Comparison of ENCODE assay signal across 23 cellular contexts in the genomic region with DNA sequence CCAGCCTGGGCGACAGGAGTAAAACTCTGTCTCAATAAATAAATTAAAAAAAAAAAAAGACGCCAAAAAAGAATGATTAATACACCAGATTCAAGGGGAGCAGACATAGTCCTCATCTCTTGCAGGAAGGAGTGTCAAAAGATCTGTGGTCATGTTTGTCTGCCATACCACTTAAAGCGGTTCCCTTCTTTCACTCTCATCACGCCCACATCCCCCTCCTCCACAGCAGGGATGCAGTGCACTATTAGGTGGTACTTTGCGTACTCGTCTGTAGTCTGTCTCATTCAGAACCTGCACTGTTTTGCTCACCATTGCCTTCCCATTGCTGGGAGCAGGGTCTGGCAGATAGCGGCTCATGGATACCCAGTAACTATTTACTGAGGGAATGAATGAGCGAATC. TPM values are rescaled to one million over a fixed set of nuclear protein-coding genes. Genes with fewer than 3 reads are reported as not detected.
DNase-seq lines count a peak whose midpoint lies in the region; ATAC-seq and TF ChIP-seq lines count a peak whose summit lies in the region.
"Had no signal": no experiment of that assay in that cellular context is flagged by ENCODE, and none has a peak within 500 bp of the region (broad histone marks: within the 10 kb centered on the region; RNA-seq: fewer than 3 reads in every experiment).

No MANE protein-coding gene starts in this region.

- H3K4me3 Mint-ChIP-seq in activated CD4-positive, alpha-beta T cell treated with anti-CD3 and anti-CD28 coated beads for 36 hours = no peak overlapping the region
- H3K4me3 Mint-ChIP-seq in activated CD4-positive, alpha-beta T cell treated with anti-CD3 and anti-CD28 coated beads, Interleukin-2, amount 10 ng/mL, durations not matched to agents 24 days and 14 days = no peak overlapping the region
- H3K4me3 Mint-ChIP-seq in activated T-helper 17 cell treated with anti-CD3 and anti-CD28 coated beads, Interleukin-2, amount 50 U/mL, for 72 hours = no peak overlapping the region
- H3K4me3 Mint-ChIP-seq: B cell, neural crest cell had no signal

- peaks cover 34% of the 10 kb centered on the region for H3K4me1 Mint-ChIP-seq in activated CD4-positive, alpha-beta T cell treated with anti-CD3 and anti-CD28 coated beads for 36 hours
- H3K4me1 Mint-ChIP-seq in activated CD4-positive, alpha-beta T cell treated with anti-CD3 and anti-CD28 coated beads, Interleukin-2, amount 10 ng/mL, durations not matched to agents 24 days and 14 days = peaks cover 26% of the 10 kb centered on the region
- H3K4me1 Mint-ChIP-seq in activated T-helper 17 cell treated with anti-CD3 and anti-CD28 coated beads, Interleukin-2, amount 50 U/mL, for 72 hours = peaks cover 23% of the 10 kb centered on the region
- H3K4me1 Mint-ChIP-seq: neural crest cell had no signal

- no peak overlapping the region for H4K5ac ChIP-seq in IMR-90 (ENCODE audit: low read depth, low read length)

- H2BK5ac ChIP-seq in IMR-90 (ENCODE audit: low read depth, low read length, poor library complexity, severe bottlenecking) = no peak overlapping the region

- no peak for TF ChIP-seq POLR2A in IMR-90 (IDR thresholded peaks at IDR 0.05; ENCODE audit: low read depth, low read length)

- H3K14ac ChIP-seq in IMR-90 (replicated peaks; ENCODE audit: low read depth, low read length) = no peak overlapping the region

- H2BK20ac ChIP-seq in IMR-90 (ENCODE audit: low read depth, low read length) = no peak overlapping the region

- H3K27me3 ChIP-seq in IMR-90 (ENCODE audit: control insufficient read depth, insufficient read depth, low read length) = peaks cover 21% of the 10 kb centered on the region
- H3K27me3 ChIP-seq: ascending aorta, foreskin keratinocyte, hepatocyte had no signal

- H3K9me3 Mint-ChIP-seq in activated CD4-positive, alpha-beta T cell treated with anti-CD3 and anti-CD28 coated beads for 36 hours (ENCODE audit: low read depth) = no peaks in the 10 kb centered on the region
- H3K9me3 Mint-ChIP-seq in activated CD4-positive, alpha-beta T cell treated with anti-CD3 and anti-CD28 coated beads, Interleukin-2, amount 10 ng/mL, durations not matched to agents 24 days and 14 days = no peaks in the 10 kb centered on the region
- no peaks in the 10 kb centered on the region for H3K9me3 Mint-ChIP-seq in activated T-helper 17 cell treated with anti-CD3 and anti-CD28 coated beads, Interleukin-2, amount 50 U/mL, for 72 hours
- H3K9me3 Mint-ChIP-seq: neural crest cell had no signal

- no peak overlapping the region for H3K27ac ChIP-seq in IMR-90 (ENCODE audit: insufficient read depth, low read length)
- H3K27ac ChIP-seq: ascending aorta, foreskin keratinocyte, hepatocyte, left ventricle myocardium inferior, sigmoid colon, upper lobe of right lung, VCaP had no signal

- no peak overlapping the region for H3K56ac ChIP-seq in IMR-90 (ENCODE audit: extremely low read depth, insufficient read depth, low read length)

- H3K9me1 ChIP-seq in IMR-90 (ENCODE audit: insufficient read depth, low read length) = no peaks in the 10 kb centered on the region

- H3K36me3 Mint-ChIP-seq in activated CD4-positive, alpha-beta T cell treated with anti-CD3 and anti-CD28 coated beads for 36 hours (ENCODE audit: low read depth) = no peaks in the 10 kb centered on the region
- peaks cover 1% of the 10 kb centered on the region for H3K36me3 Mint-ChIP-seq in activated CD4-positive, alpha-beta T cell treated with anti-CD3 and anti-CD28 coated beads, Interleukin-2, amount 10 ng/mL, durations not matched to agents 24 days and 14 days (ENCODE audit: low read depth)
- H3K36me3 Mint-ChIP-seq in activated T-helper 17 cell treated with anti-CD3 and anti-CD28 coated beads, Interleukin-2, amount 50 U/mL, for 72 hours (ENCODE audit: low read depth) = no peaks in the 10 kb centered on the region

- H3K27me3 Mint-ChIP-seq in activated CD4-positive, alpha-beta T cell treated with anti-CD3 and anti-CD28 coated beads for 36 hours = peaks cover 3% of the 10 kb centered on the region
- H3K27me3 Mint-ChIP-seq in activated CD4-positive, alpha-beta T cell treated with anti-CD3 and anti-CD28 coated beads, Interleukin-2, amount 10 ng/mL, durations not matched to agents 24 days and 14 days = peaks cover 3% of the 10 kb centered on the region
- peaks cover 3% of the 10 kb centered on the region for H3K27me3 Mint-ChIP-seq in activated T-helper 17 cell treated with anti-CD3 and anti-CD28 coated beads, Interleukin-2, amount 50 U/mL, for 72 hours

- H2BK15ac ChIP-seq in IMR-90 (ENCODE audit: low read depth, low read length) = no peak overlapping the region

- no peaks in the 10 kb centered on the region for H3K36me3 ChIP-seq in IMR-90 (ENCODE audit: control insufficient read depth, insufficient read depth, low read length)
- H3K36me3 ChIP-seq: ascending aorta, left ventricle myocardium inferior, sigmoid colon, upper lobe of right lung had no signal

- H2AFZ ChIP-seq in IMR-90 (replicated peaks; ENCODE audit: low read length, poor library complexity) = no peak overlapping the region
- H2AFZ ChIP-seq: hepatocyte had no signal

- H2BK120ac ChIP-seq in IMR-90 (ENCODE audit: low read depth, low read length) = no peak overlapping the region

- H3K27ac Mint-ChIP-seq in activated CD4-positive, alpha-beta T cell treated with anti-CD3 and anti-CD28 coated beads for 36 hours = no peak overlapping the region
- H3K27ac Mint-ChIP-seq in activated CD4-positive, alpha-beta T cell treated with anti-CD3 and anti-CD28 coated beads, Interleukin-2, amount 10 ng/mL, durations not matched to agents 24 days and 14 days = no peak overlapping the region
- H3K27ac Mint-ChIP-seq in activated T-helper 17 cell treated with anti-CD3 and anti-CD28 coated beads, Interleukin-2, amount 50 U/mL, for 72 hours = no peak overlapping the region
- H3K27ac Mint-ChIP-seq: B cell had no signal

- no peaks in the 10 kb centered on the region for H3K4me1 ChIP-seq in IMR-90 (ENCODE audit: control insufficient read depth, insufficient read depth, low read length)
- H3K4me1 ChIP-seq: ascending aorta, left ventricle myocardium inferior, sigmoid colon, upper lobe of right lung had no signal

- no peak overlapping the region for H3K4me2 ChIP-seq in IMR-90 (ENCODE audit: low read depth, low read length)
- H3K4me2 ChIP-seq: hepatocyte had no signal

- peak overlapping the region; percentile 70 for H2AK9ac ChIP-seq in IMR-90 (replicated peaks; ENCODE audit: low read depth, low read length, poor library complexity)

- BruUV-seq in IMR-90 (replicated peaks; lab: Mats Ljungman, UMichigan) = no TSS peak

- peak; percentile 64 for DNase-seq in activated CD4-positive, alpha-beta T cell treated with anti-CD3 and anti-CD28 coated beads for 36 hours
- no peak for DNase-seq in activated CD4-positive, alpha-beta T cell treated with anti-CD3 and anti-CD28 coated beads, Interleukin-2, amount 10 ng/mL, durations not matched to agents 24 days and 14 days
- DNase-seq in IMR-90 = no peak
- DNase-seq in stimulated activated CD4-positive, alpha-beta T cell treated with anti-CD3 and anti-CD28 coated beads, Interleukin-4, amount 100 ng/mL, for 1 hour = peak; percentile 35
- DNase-seq in central memory CD4-positive, alpha-beta T cell = no peak
- DNase-seq: activated gamma-delta T cell, Calu3, left ventricle myocardium inferior, NCI-H1694, posterior cingulate gyrus, Right ventricle myocardium superior, sigmoid colon, upper lobe of right lung had no signal

- no peak overlapping the region for H3K4me3 ChIP-seq in IMR-90 (ENCODE audit: insufficient read depth, low read depth, low read length)
- H3K4me3 ChIP-seq: ascending aorta, hepatocyte, left ventricle myocardium inferior, sigmoid colon, upper lobe of right lung had no signal

- no peaks in the 10 kb centered on the region for H4K20me1 ChIP-seq in IMR-90 (ENCODE audit: insufficient read depth, low read length)

- CTCF ChIA-PET in activated CD4-positive, alpha-beta T cell treated with anti-CD3 and anti-CD28 coated beads for 36 hours (lab: Charles Lee) = interaction anchor here (0.7 kb wide), 1 partner anchor 85 kb away, joined by 3 read pairs; no protein-coding TSS in a partner anchor
- CTCF ChIA-PET in IMR-90 (lab: Yijun Ruan, JAX) = interaction anchor here (0.5 kb wide), 1 partner anchor 146 kb away, joined by 4 read pairs; no protein-coding TSS in a partner anchor

- H3K23ac ChIP-seq in IMR-90 (ENCODE audit: low read depth, low read length) = no peak overlapping the region

- H3K9me3 ChIP-seq in IMR-90 (ENCODE audit: control insufficient read depth, insufficient read depth, low read length) = peaks cover 3% of the 10 kb centered on the region
- H3K9me3 ChIP-seq: ascending aorta, left ventricle myocardium inferior, sigmoid colon, upper lobe of right lung had no signal

- H4K8ac ChIP-seq in IMR-90 (ENCODE audit: low read depth in 2 of 2, low read length in 2 of 2) = no peak overlapping the region

- in situ Hi-C loops in IMR-90 (cut with MboI; ENCODE audit: low sequenced_read_pairs) = loop anchor here (25.0 kb wide), 1 partner anchor 823 kb away; no protein-coding TSS in a partner anchor

- intact Hi-C loops in activated CD4-positive, alpha-beta T cell treated with anti-CD3 and anti-CD28 coated beads for 36 hours (cut with DNase I, micrococcal nuclease) = no loop called here
- intact Hi-C loops in activated CD4-positive, alpha-beta T cell treated with anti-CD3 and anti-CD28 coated beads, Interleukin-2, amount 10 ng/mL, durations not matched to agents 24 days and 14 days (cut with micrococcal nuclease) = no loop called here
- intact Hi-C loops in IMR-90 (cut with micrococcal nuclease) = no loop called here

- no peaks in the 10 kb centered on the region for H3K79me1 ChIP-seq in IMR-90 (ENCODE audit: low read depth in 1 of 2, low read length in 2 of 2)

- no peak overlapping the region for H2AK5ac ChIP-seq in IMR-90 (ENCODE audit: low read depth, low read length)

- H4K91ac ChIP-seq in IMR-90 (ENCODE audit: insufficient read depth, low read depth, low read length) = no peak overlapping the region

- ATAC-seq in activated CD4-positive, alpha-beta T cell treated with anti-CD3 and anti-CD28 coated beads for 36 hours = peak; percentile 69
- ATAC-seq in IMR-90 (ENCODE audit: low read depth) = no peak
- peak; percentile 57 for ATAC-seq in activated T-helper 17 cell treated with anti-CD3 and anti-CD28 coated beads, Interleukin-2, amount 50 U/mL, for 72 hours (replicated peaks)
- ATAC-seq in HG03565 (IDR thresholded peaks at IDR 0.05; ENCODE audit: unreplicated experiment) = no peak
- no peak for ATAC-seq in HG03442 (IDR thresholded peaks at IDR 0.05; ENCODE audit: unreplicated experiment)
- ATAC-seq: upper lobe of right lung had no signal

- H3K18ac ChIP-seq in IMR-90 (ENCODE audit: low read depth, low read length) = no peak overlapping the region

- no peak for TF ChIP-seq CTCF in IMR-90 (conservative IDR thresholded peaks at IDR 0.05; ENCODE audit: low read depth, low read length)

- no peak overlapping the region for H3K9ac ChIP-seq in IMR-90 (ENCODE audit: low read depth, low read length)

- H3K4ac ChIP-seq in IMR-90 (ENCODE audit: low read depth, low read length) = no peak overlapping the region

- TF ChIP-seq RAD21 in IMR-90 (IDR thresholded peaks at IDR 0.05; ENCODE audit: low read length) = no peak

- dilution Hi-C loops in IMR-90 (cut with HindIII; ENCODE audit: low sequenced_read_pairs, unreplicated experiment) = no loop called here

- 86% methylated on average over 4 of the region's 8 CpGs; no CpG with 5 or more reads in 1 of the 2 experiments for WGBS in IMR-90 (ENCODE audit: extremely low coverage in 2 of 2, insufficient read length in 1 of 2), 2 experiments

- POLR2A ChIA-PET in activated CD4-positive, alpha-beta T cell treated with anti-CD3 and anti-CD28 coated beads for 36 hours (lab: Charles Lee) = no interaction called here
- POLR2A ChIA-PET in IMR-90 (lab: Charles Lee; ENCODE audit: unreplicated experiment) = no interaction called here

RNA-seq across cellular contexts. Expression of gene CDHR2, which starts 11.2 kb away (rescaled TPM):
- total RNA-seq in activated CD4-positive, alpha-beta T cell treated with anti-CD3 and anti-CD28 coated beads for 36 hours = under 1 TPM; 0.37 to 0.61 TPM
- total RNA-seq in activated CD4-positive, alpha-beta T cell treated with anti-CD3 and anti-CD28 coated beads, Interleukin-2, amount 10 ng/mL, durations not matched to agents 24 days and 14 days = 0.35 and 0.45 TPM in 2 replicates
- not detected in 2 replicates for total RNA-seq in IMR-90 (2012; rRNA removed)
- not detected in 2 replicates for polyA plus RNA-seq in IMR-90 (2012; rRNA removed)
- polyA plus RNA-seq in IMR-90 (2012; cell fraction: cytosol; rRNA removed) = not detected in 2 replicates
- polyA plus RNA-seq in IMR-90 (2012; cell fraction: nucleus; rRNA removed; ENCODE audit: low replicate concordance) = 0.07 TPM in 2 replicates
- total RNA-seq in activated T-helper 17 cell treated with anti-CD3 and anti-CD28 coated beads, Interleukin-2, amount 50 U/mL, for 72 hours = under 1 TPM; 0.50 to 0.69 TPM
- total RNA-seq: A172, ascending aorta, neural crest cell had no signal
- polyA plus RNA-seq: foreskin keratinocyte had no signal

RNA-seq across cellular contexts. Expression of gene RNF44, which starts 23.2 kb away (rescaled TPM):
- total RNA-seq in activated CD4-positive, alpha-beta T cell treated with anti-CD3 and anti-CD28 coated beads for 36 hours = 10 to 100 TPM; 61.6 to 62.9 TPM
- 71.4 and 74.0 TPM in 2 replicates for total RNA-seq in activated CD4-positive, alpha-beta T cell treated with anti-CD3 and anti-CD28 coated beads, Interleukin-2, amount 10 ng/mL, durations not matched to agents 24 days and 14 days
- total RNA-seq in IMR-90 (2012; rRNA removed) = 0.54 and 0.83 TPM in 2 replicates
- polyA plus RNA-seq in IMR-90 (2012; rRNA removed) = 12.4 and 13.2 TPM in 2 replicates
- 5.9 and 12.1 TPM in 2 replicates for polyA plus RNA-seq in IMR-90 (2012; cell fraction: cytosol; rRNA removed)
- 56.1 and 127 TPM in 2 replicates for polyA plus RNA-seq in IMR-90 (2012; cell fraction: nucleus; rRNA removed; ENCODE audit: low replicate concordance)
- 10 to 100 TPM; 85.3 to 88.1 TPM for total RNA-seq in activated T-helper 17 cell treated with anti-CD3 and anti-CD28 coated beads, Interleukin-2, amount 50 U/mL, for 72 hours

RNA-seq across cellular contexts. Expression of gene GPRIN1, which starts 49.6 kb away (rescaled TPM):
- total RNA-seq in activated CD4-positive, alpha-beta T cell treated with anti-CD3 and anti-CD28 coated beads for 36 hours = 1 to 10 TPM; 3.8 to 4.1 TPM
- total RNA-seq in activated CD4-positive, alpha-beta T cell treated with anti-CD3 and anti-CD28 coated beads, Interleukin-2, amount 10 ng/mL, durations not matched to agents 24 days and 14 days = 3.7 TPM in 2 replicates
- 2.5 and 3.0 TPM in 2 replicates for total RNA-seq in IMR-90 (2012; rRNA removed)
- polyA plus RNA-seq in IMR-90 (2012; rRNA removed) = 4.7 and 5.1 TPM in 2 replicates
- 3.6 TPM in 2 replicates for polyA plus RNA-seq in IMR-90 (2012; cell fraction: cytosol; rRNA removed)
- polyA plus RNA-seq in IMR-90 (2012; cell fraction: nucleus; rRNA removed; ENCODE audit: low replicate concordance) = 1.4 and 2.5 TPM in 2 replicates
- total RNA-seq in activated T-helper 17 cell treated with anti-CD3 and anti-CD28 coated beads, Interleukin-2, amount 50 U/mL, for 72 hours = 1 to 10 TPM; 4.8 to 8.9 TPM
- total RNA-seq: ascending aorta had no signal

Comparison
In these comparisons a context has a peak if more than half of its experiments do, and no peak if none do; other contexts are left out.
1. DNase-seq: peak in activated CD4-positive, alpha-beta T cell treated with anti-CD3 and anti-CD28 coated beads for 36 hours (single experiment) and stimulated activated CD4-positive, alpha-beta T cell treated with anti-CD3 and anti-CD28 coated beads, Interleukin-4, amount 100 ng/mL, for 1 hour (single experiment); none in activated CD4-positive, alpha-beta T cell treated with anti-CD3 and anti-CD28 coated beads, Interleukin-2, amount 10 ng/mL, durations not matched to agents 24 days and 14 days (single experiment), IMR-90 (single experiment) and central memory CD4-positive, alpha-beta T cell (single experiment).
2. ATAC-seq: peak in activated CD4-positive, alpha-beta T cell treated with anti-CD3 and anti-CD28 coated beads for 36 hours (single experiment) and activated T-helper 17 cell treated with anti-CD3 and anti-CD28 coated beads, Interleukin-2, amount 50 U/mL, for 72 hours (single experiment); none in IMR-90 (single experiment), HG03565 (single experiment) and HG03442 (single experiment).
3. RNA of gene RNF44, which starts 23.2 kb away (total RNA-seq): 85.3 to 88.1 TPM in activated T-helper 17 cell treated with anti-CD3 and anti-CD28 coated beads, Interleukin-2, amount 50 U/mL, for 72 hours, 71.4 to 74.0 TPM in activated CD4-positive, alpha-beta T cell treated with anti-CD3 and anti-CD28 coated beads, Interleukin-2, amount 10 ng/mL, durations not matched to agents 24 days and 14 days and 61.6 to 62.9 TPM in activated CD4-positive, alpha-beta T cell treated with anti-CD3 and anti-CD28 coated beads for 36 hours; 0.54 to 0.83 TPM in IMR-90; every median in the first group is over 10 times any median in the second.